19 cellular contexts compared by ENCODE assay signal in genomic region chr16:17768257-17768656, GRCh38.
DNase-seq lines count a peak whose midpoint lies in the region; ATAC-seq, FAIRE-seq and TF ChIP-seq lines count a peak whose summit lies in the region.
"Had no signal": no experiment of that assay in that cellular context is flagged by ENCODE, and none has a peak within 500 bp of the region (broad histone marks: within the 10 kb centered on the region; RNA-seq: fewer than 3 reads in every experiment).

No MANE protein-coding gene starts in this region.

- no peak for ATAC-seq in HepG2
- ATAC-seq in HG03139 (IDR thresholded peaks at IDR 0.05; ENCODE audit: unreplicated experiment) = no peak

- H3K4me1 ChIP-seq in HepG2 (ENCODE audit: insufficient read depth, low read length) (no peaks in the 10 kb centered on the region), Caco-2 (no peaks in the 10 kb centered on the region)
- H3K4me1 ChIP-seq: psoas muscle, stomach, uterus had no signal

- H3K36me3 ChIP-seq in HepG2 (replicated peaks in 1 of 2; ENCODE audit: control insufficient read depth in 1 of 2, insufficient read depth in 2 of 2, low read length in 2 of 2) (no peaks in the 10 kb centered on the region), Caco-2 (ENCODE audit: control insufficient read depth, insufficient read depth, low read length) (no peaks in the 10 kb centered on the region)
- H3K36me3 ChIP-seq: stomach, uterus had no signal

- TF ChIP-seq EP300 in HepG2 (IDR thresholded peaks at IDR 0.05; ENCODE audit: low read depth in 2 of 2, low read length in 2 of 2) (no peak), HepG2 (CRISPR knock-in tag; IDR thresholded peaks at IDR 0.05; ENCODE audit: borderline replicate concordance) (no peak)

- intact Hi-C loops in HepG2 (cut with micrococcal nuclease; ENCODE audit: unreplicated experiment) (no loop called here), Caco-2 (cut with micrococcal nuclease; ENCODE audit: unreplicated experiment) (no loop called here)

- no peaks in the 10 kb centered on the region for H3K9me3 Mint-ChIP-seq in Caco-2 (ENCODE audit: unreplicated experiment)
- H3K9me3 Mint-ChIP-seq: activated CD4-positive, alpha-beta memory T cell treated with anti-CD3 and anti-CD28 coated beads, Interleukin-2, amount 10 ng/mL, durations not matched to agents 7 days and 5 days; activated naive CD8-positive, alpha-beta T cell treated with anti-CD3 and anti-CD28 coated beads, Interleukin-2, amount 10 ng/mL, durations not matched to agents 7 days and 5 days had no signal

- H3K9me3 ChIP-seq in HepG2 (ENCODE audit: low read length) = no peaks in the 10 kb centered on the region
- H3K9me3 ChIP-seq in Caco-2 = no peaks in the 10 kb centered on the region
- H3K9me3 ChIP-seq: psoas muscle, stomach, uterus had no signal

- no peak for TF ChIP-seq POLR2A in HepG2 (IDR thresholded peaks at IDR 0.05; ENCODE audit: insufficient read depth in 1 of 2, low read depth in 2 of 2, low read length in 2 of 2)

- in situ Hi-C loops in HepG2 (cut with HindIII; ENCODE audit: extremely low pct_ligation_motif_present, low pct_unique_long_range_greater_than_20kb) = no loop called here

- no peak overlapping the region for H2AFZ ChIP-seq in HepG2 (ENCODE audit: low read length)

- TF ChIP-seq RAD21 in HepG2 (CRISPR knock-in tag; IDR thresholded peaks at IDR 0.05) = no peak

- no peaks in the 10 kb centered on the region for H3K27me3 ChIP-seq in HepG2 (ENCODE audit: control insufficient read depth in 1 of 2, insufficient read depth in 2 of 2, low read length in 2 of 2)
- no peaks in the 10 kb centered on the region for H3K27me3 ChIP-seq in Caco-2 (replicated peaks; ENCODE audit: control insufficient read depth, insufficient read depth, low read length)
- H3K27me3 ChIP-seq: uterus had no signal

- no peaks in the 10 kb centered on the region for H3K36me3 Mint-ChIP-seq in Caco-2 (ENCODE audit: insufficient read depth, unreplicated experiment)
- H3K36me3 Mint-ChIP-seq: activated naive CD8-positive, alpha-beta T cell treated with anti-CD3 and anti-CD28 coated beads, Interleukin-2, amount 10 ng/mL, durations not matched to agents 7 days and 5 days had no signal

- FAIRE-seq in HepG2 (lab: Jason Lieb, UNC) = no peak
- FAIRE-seq: endothelial cell of umbilical vein had no signal

- no peaks in the 10 kb centered on the region for H3K4me1 Mint-ChIP-seq in Caco-2 (ENCODE audit: low read depth, unreplicated experiment)
- H3K4me1 Mint-ChIP-seq: activated CD4-positive, alpha-beta memory T cell treated with anti-CD3 and anti-CD28 coated beads, Interleukin-2, amount 10 ng/mL, durations not matched to agents 7 days and 5 days; activated naive CD8-positive, alpha-beta T cell treated with anti-CD3 and anti-CD28 coated beads, Interleukin-2, amount 10 ng/mL, durations not matched to agents 7 days and 5 days had no signal

- TF ChIP-seq CTCF in AG10803 (conservative IDR thresholded peaks at IDR 0.05; ENCODE audit: low read length) = no peak
- TF ChIP-seq CTCF in HepG2 (CRISPR knock-in tag; IDR thresholded peaks at IDR 0.05) = no peak
- TF ChIP-seq CTCF in Caco-2 (IDR thresholded peaks at IDR 0.05; ENCODE audit: insufficient read depth in 1 of 2, low read depth in 1 of 2, low read length in 1 of 2, severe bottlenecking in 1 of 2, unreplicated experiment in 1 of 2) = no peak

- H3K4me3 Mint-ChIP-seq in Caco-2 (ENCODE audit: unreplicated experiment) = no peak overlapping the region
- H3K4me3 Mint-ChIP-seq: activated CD4-positive, alpha-beta memory T cell treated with anti-CD3 and anti-CD28 coated beads, Interleukin-2, amount 10 ng/mL, durations not matched to agents 7 days and 5 days; activated naive CD8-positive, alpha-beta T cell treated with anti-CD3 and anti-CD28 coated beads, Interleukin-2, amount 10 ng/mL, durations not matched to agents 7 days and 5 days had no signal

- H3K4me3 ChIP-seq in AG10803 (ENCODE audit: low read length) = no peak overlapping the region
- H3K4me3 ChIP-seq in HepG2 (replicated peaks in 1 of 3; ENCODE audit: insufficient read depth in 1 of 3, low read depth in 2 of 3, low read length in 3 of 3) = no peak overlapping the region
- H3K4me3 ChIP-seq in Caco-2 (ENCODE audit: low read depth, low read length) = no peak overlapping the region
- H3K4me3 ChIP-seq: psoas muscle, stomach, uterus had no signal

- BruUV-seq in HepG2 (replicated peaks; lab: Mats Ljungman, UMichigan) (no TSS peak), Caco-2 (replicated peaks; lab: Mats Ljungman, UMichigan) (no TSS peak)

- no peak overlapping the region for H3K4me2 ChIP-seq in HepG2 (ENCODE audit: low read depth, low read length)

- H3K27me3 Mint-ChIP-seq in Caco-2 (ENCODE audit: insufficient read depth, unreplicated experiment) = peaks cover 11% of the 10 kb centered on the region
- H3K27me3 Mint-ChIP-seq: activated naive CD8-positive, alpha-beta T cell treated with anti-CD3 and anti-CD28 coated beads, Interleukin-2, amount 10 ng/mL, durations not matched to agents 7 days and 5 days had no signal

- peak; percentile 86 for DNase-seq in AG10803 (ENCODE audit: low read depth)
- peak; percentile 85 for DNase-seq in NCI-H460 (ENCODE audit: extremely low read depth, low read depth)
- DNase-seq in dermis microvascular lymphatic vessel endothelial cell (ENCODE audit: low read depth in 2 of 2) = peak; percentile 7 to 63
- DNase-seq in HepG2 (ENCODE audit: low spot score) = no peak
- no peak for DNase-seq in NCI-H82 (lab: John Stamatoyannopoulos, UW)
- no peak for DNase-seq in Caco-2
- DNase-seq in NK-92 treated with Interleukin-12 subunit alpha and Interleukin-12 subunit beta, amount 100 ng/mL, for 24 hours (lab: John Stamatoyannopoulos, UW) = no peak
- DNase-seq: activated CD4-positive, alpha-beta memory T cell treated with anti-CD3 and anti-CD28 coated beads, Interleukin-2, amount 10 ng/mL, durations not matched to agents 7 days and 5 days; activated naive CD8-positive, alpha-beta T cell treated with anti-CD3 and anti-CD28 coated beads, Interleukin-2, amount 10 ng/mL, durations not matched to agents 7 days and 5 days; hippocampal formation; Kasumi-1; left cardiac atrium; NCI-H146; psoas muscle; stomach; uterus had no signal

- WGBS in HepG2 (ENCODE audit: low lambda C conversion rate) = 0% methylated on average over 1 of the region's 1 CpG

- H3K9ac ChIP-seq in HepG2 (ENCODE audit: insufficient read depth, low read depth, low read length) = no peak overlapping the region

- no peaks in the 10 kb centered on the region for H3K79me2 ChIP-seq in HepG2 (ENCODE audit: insufficient read depth, low read length)

- POLR2A ChIA-PET in HepG2 (lab: Yijun Ruan, JAX) (no interaction called here), Caco-2 (lab: Charles Lee) (no interaction called here)

- CTCF ChIA-PET in HepG2 (lab: Yijun Ruan, JAX; ENCODE audit: low intra/inter-chr PET ratio, low total read pairs) (no interaction called here), Caco-2 (lab: Charles Lee) (no interaction called here)

- H4K20me1 ChIP-seq in HepG2 (ENCODE audit: insufficient read depth, low read length) = no peaks in the 10 kb centered on the region

- H3K27ac ChIP-seq in HepG2 (ENCODE audit: extremely low read length, insufficient read depth, low read length) = no peak overlapping the region
- H3K27ac ChIP-seq: HL-60, psoas muscle, stomach, uterus had no signal

- H3K27ac Mint-ChIP-seq in Caco-2 (ENCODE audit: unreplicated experiment) = no peak overlapping the region
- H3K27ac Mint-ChIP-seq: activated CD4-positive, alpha-beta memory T cell treated with anti-CD3 and anti-CD28 coated beads, Interleukin-2, amount 10 ng/mL, durations not matched to agents 7 days and 5 days; activated naive CD8-positive, alpha-beta T cell treated with anti-CD3 and anti-CD28 coated beads, Interleukin-2, amount 10 ng/mL, durations not matched to agents 7 days and 5 days had no signal

TF ChIP-seq in HepG2, 621 proteins besides CTCF, POLR2A, EP300 and RAD21:
- peak; percentile 75; the same call in 1 of the 2 replicates for TF ChIP-seq CEBPB (IDR thresholded peaks at IDR 0.05; ENCODE audit: borderline replicate concordance, low read depth, low read length)
- TF ChIP-seq ATF7 (IDR thresholded peaks at IDR 0.05) = peak; percentile 84
- TF ChIP-seq ATF7 (CRISPR knock-in tag; IDR thresholded peaks at IDR 0.05) = no peak
- TF ChIP-seq DZIP1 (CRISPR knock-in tag; IDR thresholded peaks at IDR 0.05) = no peak
- TF ChIP-seq NBN (conservative IDR thresholded peaks at IDR 0.05) = no peak

Comparison
In these comparisons a context has a peak if more than half of its experiments do, and no peak if none do; other contexts are left out.
1. DNase-seq: peak in AG10803 (single experiment), NCI-H460 (single experiment) and dermis microvascular lymphatic vessel endothelial cell (2 of 2); none in HepG2 (single experiment), NCI-H82 (single experiment), Caco-2 (0 of 2) and NK-92 treated with Interleukin-12 subunit alpha and Interleukin-12 subunit beta, amount 100 ng/mL, for 24 hours (single experiment).